Comparison of ENCODE assay signal across 1 cellular context in genomic region chr6:50657513-50657912, GRCh38.
TF ChIP-seq lines count a peak whose summit lies in the region.

No MANE protein-coding gene starts in this region.

TF ChIP-seq in HepG2, 621 proteins besides CTCF, POLR2A, EP300 and RAD21:
- TF ChIP-seq ARID5B (CRISPR knock-in tag; IDR thresholded peaks at IDR 0.05) (0 out of 2 replicates have a peak, but pooled peaks have one; percentile 13), MBD4 (IDR thresholded peaks at IDR 0.05; ENCODE audit: borderline replicate concordance, low read length) (peak; percentile 43; the same call in 1 of the 2 replicates), ZNF652 (CRISPR knock-in tag; IDR thresholded peaks at IDR 0.05; ENCODE audit: borderline replicate concordance, low read depth) (peak; percentile 51; the same call in 1 of the 2 replicates), NR2F1 (CRISPR knock-in tag; IDR thresholded peaks at IDR 0.05) (0 out of 4 replicates have a peak, but pooled peaks of 1 of the 2 experiments have one; percentile 14), IRX3 (CRISPR knock-in tag; IDR thresholded peaks at IDR 0.05; ENCODE audit: borderline replicate concordance, low read depth) (no peak), SAFB2 (CRISPR knock-in tag; IDR thresholded peaks at IDR 0.05; ENCODE audit: borderline replicate concordance, low read depth) (no peak)
